31 cellular contexts compared by ENCODE assay signal in the genomic region with DNA sequence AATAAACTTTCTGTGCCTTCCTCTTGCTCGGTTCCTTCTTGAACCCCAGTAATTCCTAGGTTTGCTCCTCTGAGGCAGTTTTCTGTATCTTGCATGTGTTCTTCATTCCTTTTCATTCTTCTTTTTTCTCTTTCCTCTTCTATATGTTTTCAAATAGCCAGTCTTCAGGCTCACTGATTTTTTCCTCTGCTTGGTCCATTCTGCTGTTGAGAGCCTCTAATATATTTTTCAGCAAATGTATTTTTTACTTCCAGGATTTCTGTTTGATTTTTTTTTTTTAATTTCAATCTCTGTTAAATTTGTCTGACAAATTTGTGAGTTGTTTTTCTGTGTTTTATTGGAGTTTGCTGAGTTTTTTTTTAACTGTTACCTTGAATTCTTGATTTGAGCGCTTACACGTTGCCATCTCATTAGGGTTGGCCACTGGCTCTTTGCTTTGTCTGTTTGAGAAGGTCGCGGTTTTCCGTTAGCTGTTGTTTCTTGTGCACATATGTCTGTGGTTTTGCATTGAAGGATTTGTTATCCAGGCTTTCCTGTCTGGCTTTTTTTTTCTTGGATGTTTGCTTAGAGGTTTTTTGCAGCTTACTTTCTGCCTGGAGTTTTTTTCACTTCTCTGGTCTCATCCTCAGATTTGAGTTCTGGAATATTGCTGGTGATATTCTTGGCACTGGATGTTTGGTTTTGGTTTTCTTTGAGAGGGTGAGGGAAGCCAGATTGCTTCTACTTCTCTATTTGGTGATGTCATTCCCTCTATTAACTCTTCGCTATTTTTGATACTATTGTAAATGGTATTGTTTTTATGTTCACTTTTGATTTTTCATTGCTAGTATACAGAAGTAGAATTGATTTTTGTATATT. TPM values are rescaled to one million over a fixed set of nuclear protein-coding genes. Genes with fewer than 3 reads are reported as not detected.
"Had no signal": no experiment of that assay in that cellular context is flagged by ENCODE, and none has a peak within 500 bp of the region (broad histone marks: within the 10 kb centered on the region; RNA-seq: fewer than 3 reads in every experiment).

No MANE protein-coding gene starts in this region.

- ATAC-seq: activated CD4-positive, alpha-beta T cell treated with anti-CD3 and anti-CD28 coated beads for 36 hours; gastroesophageal sphincter; left cardiac atrium; naive thymus-derived CD8-positive, alpha-beta T cell; stimulated activated effector memory CD8-positive, alpha-beta T cell treated with anti-CD3 and anti-CD28 coated beads, Interleukin-12 subunit alpha, Interleukin-12 subunit beta, amount 100 ng/mL, for 72 hours had no signal

- DNase-seq: activated CD4-positive, alpha-beta T cell treated with anti-CD3 and anti-CD28 coated beads for 36 hours; activated CD4-positive, alpha-beta T cell treated with anti-CD3 and anti-CD28 coated beads, Interleukin-2, amount 50 U/mL, for 4 hours; activated CD4-positive, CD25-positive, alpha-beta regulatory T cell; activated effector memory CD4-positive, alpha-beta T cell treated with Interleukin-2 at 50 U/mL for 16 hours; activated naive CD4-positive, alpha-beta T cell treated with anti-CD3 and anti-CD28 coated beads for 36 hours; activated T-cell treated with anti-CD3 and anti-CD28 coated beads for 4 hours; cerebellar nuclear complex; dorsolateral prefrontal cortex; effector memory CD4-positive, alpha-beta T cell; left cardiac atrium; mammary epithelial cell; naive thymus-derived CD8-positive, alpha-beta T cell; sigmoid colon; small intestine; stimulated activated CD4-positive, alpha-beta T cell treated with anti-CD3 and anti-CD28 coated beads, Interleukin-4, amount 100 ng/mL, for 24 hours; stomach; T-helper 1 cell; thyroid gland; upper lobe of left lung had no signal

- H3K4me3 ChIP-seq: cardiac muscle cell, coronary artery, dorsolateral prefrontal cortex, gastroesophageal sphincter, hepatocyte, neural progenitor cell, sigmoid colon, stomach, thyroid gland, upper lobe of left lung, vagina had no signal

- H3K27ac Mint-ChIP-seq: activated CD4-positive, alpha-beta T cell treated with anti-CD3 and anti-CD28 coated beads for 36 hours; activated naive CD4-positive, alpha-beta T cell treated with anti-CD3 and anti-CD28 coated beads for 36 hours; brain; naive thymus-derived CD8-positive, alpha-beta T cell; neural progenitor cell; stimulated activated effector memory CD8-positive, alpha-beta T cell treated with anti-CD3 and anti-CD28 coated beads, Interleukin-12 subunit alpha, Interleukin-12 subunit beta, amount 100 ng/mL, for 72 hours; T-helper 2 cell treated with Interferon-gamma antibody and Interleukin-4, amounts not matched to agents 5 μg/mL and 100 μg/mL, for 36 hours had no signal

- H3K9ac ChIP-seq: neural progenitor cell had no signal

- H3K27ac ChIP-seq: cardiac muscle cell, coronary artery, dorsolateral prefrontal cortex, gastroesophageal sphincter, hepatocyte, neural progenitor cell, sigmoid colon, stomach, thyroid gland, upper lobe of left lung, vagina had no signal

- H2AFZ ChIP-seq: hepatocyte, neural progenitor cell had no signal

- H3K27me3 ChIP-seq: cardiac muscle cell, dorsolateral prefrontal cortex, gastroesophageal sphincter, hepatocyte, neural progenitor cell, sigmoid colon, stomach, thyroid gland, upper lobe of left lung, vagina had no signal

- H3K4me2 ChIP-seq: hepatocyte, neural progenitor cell had no signal

- FAIRE-seq: endothelial cell of umbilical vein, keratinocyte, small intestine had no signal

- H3K9me3 ChIP-seq: thyroid gland had no signal

- H3K4me1 ChIP-seq: gastroesophageal sphincter, neural progenitor cell, sigmoid colon, stomach, thyroid gland, upper lobe of left lung, vagina had no signal

- H3K27me3 Mint-ChIP-seq: activated CD4-positive, alpha-beta T cell treated with anti-CD3 and anti-CD28 coated beads for 36 hours; brain; naive thymus-derived CD8-positive, alpha-beta T cell had no signal

- H3K4me3 Mint-ChIP-seq: activated CD4-positive, alpha-beta T cell treated with anti-CD3 and anti-CD28 coated beads for 36 hours; activated naive CD4-positive, alpha-beta T cell treated with anti-CD3 and anti-CD28 coated beads for 36 hours; brain; neural progenitor cell; stimulated activated effector memory CD8-positive, alpha-beta T cell treated with anti-CD3 and anti-CD28 coated beads, Interleukin-12 subunit alpha, Interleukin-12 subunit beta, amount 100 ng/mL, for 72 hours; T-helper 2 cell treated with Interferon-gamma antibody and Interleukin-4, amounts not matched to agents 5 μg/mL and 100 μg/mL, for 36 hours had no signal

- H3K4me1 Mint-ChIP-seq: brain, neural progenitor cell had no signal

RNA-seq across cellular contexts. Expression of gene SPRN, which starts 12.7 kb away (rescaled TPM):
- total RNA-seq: activated CD4-positive, alpha-beta T cell treated with anti-CD3 and anti-CD28 coated beads for 36 hours; activated naive CD4-positive, alpha-beta T cell treated with anti-CD3 and anti-CD28 coated beads for 36 hours; left cardiac atrium; liver; naive thymus-derived CD8-positive, alpha-beta T cell; stomach; vagina had no signal
- polyA plus RNA-seq: endothelial cell of umbilical vein had no signal
